8 cellular contexts compared by ENCODE assay signal in the genomic region with DNA sequence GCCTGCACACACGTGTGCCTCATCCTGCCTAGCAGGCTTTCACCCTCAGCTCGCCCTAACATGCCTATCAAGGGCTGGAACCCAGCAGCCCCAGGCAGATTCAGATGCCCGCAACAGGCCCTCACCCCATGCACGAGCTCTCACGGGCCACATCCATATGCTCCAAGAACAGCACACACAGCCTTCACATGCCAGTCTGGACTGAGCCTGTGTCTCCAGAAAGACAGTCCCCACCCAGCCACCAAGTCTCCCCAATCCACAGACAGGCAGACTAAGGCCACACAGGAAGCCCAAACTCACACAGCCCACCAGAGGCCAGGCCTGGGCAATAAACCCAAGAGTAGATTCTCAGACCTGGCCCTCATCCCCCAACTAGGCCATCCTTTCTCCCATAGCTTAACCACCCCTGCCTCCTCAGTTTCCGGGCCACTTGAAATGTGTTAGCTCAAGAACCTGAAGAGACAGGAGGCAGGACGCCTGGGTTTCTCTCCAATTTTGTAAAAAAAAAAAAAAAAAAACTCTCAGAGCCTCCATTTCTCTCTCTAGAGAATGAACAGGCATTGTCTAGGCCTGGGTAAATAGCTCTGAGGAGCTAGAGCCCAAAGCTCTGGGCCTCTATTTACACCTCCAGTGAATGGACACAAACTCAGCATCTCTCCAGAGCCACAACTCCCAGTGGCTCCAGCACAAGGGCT. TPM values are rescaled to one million over a fixed set of nuclear protein-coding genes. Genes with fewer than 3 reads are reported as not detected.
DNase-seq lines count a peak whose midpoint lies in the region; ATAC-seq, FAIRE-seq and TF ChIP-seq lines count a peak whose summit lies in the region.

No MANE protein-coding gene starts in this region.

- no peak for DNase-seq in heart right ventricle
- DNase-seq in left cardiac atrium, result no peak
- DNase-seq in GM12878 (ENCODE audit: low read depth, low spot score), result no peak
- DNase-seq in mesendoderm, result peak; percentile 20
- peak; percentile 64 for DNase-seq in ureter (ENCODE audit: low spot score)
- no peak for DNase-seq in NOMO-1 (lab: John Stamatoyannopoulos, UW; ENCODE audit: unreplicated experiment in 2 of 2)
- no peak for DNase-seq in stimulated activated CD4-positive, alpha-beta T cell treated with anti-CD3 and anti-CD28 coated beads, Interleukin-2, amount 100 ng/mL, for 48 hours
- DNase-seq in RPMI8226, result no peak

- H3K4me3 ChIP-seq in heart right ventricle (peak overlapping the region in 9 of 10 donors; percentile 67 to 99 (median 78)), GM12878 (peak overlapping the region; percentile 96), mesendoderm (ENCODE audit: low read length) (peak overlapping the region; percentile 87)

- RAD21 ChIA-PET in GM12878 (lab: Charles Lee; ENCODE audit: unreplicated experiment), result interaction anchor here (0.7 to 1.1 kb wide), 4 partner anchors 13 to 273 kb away, joined by 3 to 4 read pairs (median 3); partner anchors contain the start of gene ARMH3

- intact Hi-C loops in heart right ventricle (cut with DNase I) (loop anchor here in 2 of 10 donors (5.0 kb wide), 2 partner anchors 41 to 46 kb away; partner anchors contain the start of gene HPS6 (in 1 of the 2)), left cardiac atrium (cut with DNase I) (no loop called here), GM12878 (cut with micrococcal nuclease; ENCODE audit: unreplicated experiment) (no loop called here)

- H4K8ac ChIP-seq in mesendoderm (ENCODE audit: low read depth, low read length), result no peak overlapping the region

- peak overlapping the region; percentile 95 for H3K56ac ChIP-seq in mesendoderm (ENCODE audit: low read length)

- no peak overlapping the region for H2BK15ac ChIP-seq in mesendoderm (replicated peaks; ENCODE audit: low read depth)

- H3K79me2 ChIP-seq in GM12878 (ENCODE audit: control insufficient read depth, insufficient read depth, low read length), result peaks cover 63% of the 10 kb centered on the region
- peaks cover 61% of the 10 kb centered on the region for H3K79me2 ChIP-seq in mesendoderm (ENCODE audit: control insufficient read depth, insufficient read depth, low read length)

- H4K20me1 ChIP-seq in GM12878 (ENCODE audit: control insufficient read depth, insufficient read depth), result no peaks in the 10 kb centered on the region

- peaks cover 19 to 68% (median 59%) of the 10 kb centered on the region in 9 donors for H3K4me1 ChIP-seq in heart right ventricle
- H3K4me1 ChIP-seq in GM12878 (ENCODE audit: control insufficient read depth, insufficient read depth, low read length), result peaks cover 37% of the 10 kb centered on the region
- H3K4me1 ChIP-seq in mesendoderm (ENCODE audit: control insufficient read depth, low read depth, low read length), result peaks cover 21% of the 10 kb centered on the region

- TF ChIP-seq CTCF in heart right ventricle (IDR thresholded peaks at IDR 0.05), result no peak
- TF ChIP-seq CTCF in GM12878 (IDR thresholded peaks at IDR 0.05 in 2 of 3, conservative IDR thresholded peaks at IDR 0.05 in 1 of 3; ENCODE audit: control insufficient read depth in 2 of 3, extremely low read depth in 1 of 3, insufficient read depth in 1 of 3, low read depth in 3 of 3, low read length in 3 of 3), result no peak

- FAIRE-seq in GM12878 (lab: Jason Lieb, UNC), result no peak

- BruUV-seq in GM12878 (replicated peaks; lab: Mats Ljungman, UMichigan), result TSS peak; percentile 41

- 36 to 50% methylated on average over 7 of the region's 7 CpGs for WGBS in heart right ventricle, 2 donors
- 74% methylated on average over 7 of the region's 7 CpGs for WGBS in GM12878 (ENCODE audit: insufficient coverage, insufficient replicate concordance, low lambda C conversion rate, missing lambda C conversion rate)
- no CpG with 5 or more reads among the region's 7 CpGs for WGBS in mesendoderm (ENCODE audit: extremely low coverage, insufficient coverage, low lambda C conversion rate)

- peaks cover 29% of the 10 kb centered on the region for H3K79me1 ChIP-seq in mesendoderm (ENCODE audit: low read length)

- no peak overlapping the region for H3K18ac ChIP-seq in mesendoderm (ENCODE audit: low read length)

- H3K9me3 ChIP-seq in heart right ventricle (no peaks in the 10 kb centered on the region), GM12878 (replicated peaks; ENCODE audit: control insufficient read depth, insufficient read depth, low read length) (no peaks in the 10 kb centered on the region)

- H3K36me3 ChIP-seq in heart right ventricle, result peaks cover 6 to 35% (median 27%) of the 10 kb centered on the region in 9 donors
- H3K36me3 ChIP-seq in GM12878 (ENCODE audit: control insufficient read depth in 2 of 2, insufficient read depth in 2 of 2, low read length in 1 of 2), result peaks cover 20 to 25% of the 10 kb centered on the region in 2 experiments
- peaks cover 22% of the 10 kb centered on the region for H3K36me3 ChIP-seq in mesendoderm (ENCODE audit: control insufficient read depth, insufficient read depth, low read length)

- TF ChIP-seq EP300 in GM12878 (IDR thresholded peaks at IDR 0.05; ENCODE audit: borderline replicate concordance in 1 of 2, control insufficient read depth in 1 of 2, low read depth in 2 of 2, low read length in 2 of 2), result no peak

- H3K27me3 ChIP-seq in heart right ventricle (no peaks in the 10 kb centered on the region), GM12878 (replicated peaks in 1 of 2; ENCODE audit: control insufficient read depth in 2 of 2, insufficient read depth in 2 of 2, low read length in 1 of 2) (no peaks in the 10 kb centered on the region), mesendoderm (ENCODE audit: insufficient read depth, low read length, poor library complexity) (no peaks in the 10 kb centered on the region)

- ATAC-seq in heart right ventricle (no peak), left cardiac atrium (no peak), GM12878 (no peak)

- no peak overlapping the region for H2BK120ac ChIP-seq in mesendoderm (ENCODE audit: low read depth, low read length)

- no peak for TF ChIP-seq POLR2A in GM12878 (IDR thresholded peaks at IDR 0.05; ENCODE audit: low read depth, low read length)

- H3K4ac ChIP-seq in mesendoderm (ENCODE audit: low read depth, low read length), result no peak overlapping the region

- no peak overlapping the region for H2AFZ ChIP-seq in GM12878 (ENCODE audit: control insufficient read depth, low read depth, low read length)

- POLR2A ChIA-PET in GM12878 (lab: Charles Lee), result interaction anchor here (0.6 to 1.9 kb wide), 13 partner anchors 12 to 1378 kb away, joined by 3 to 10 read pairs (median 4); partner anchors contain the start of genes HPS6 and NOLC1

- H3K27ac ChIP-seq in heart right ventricle (peak overlapping the region in 6 of 10 donors; percentile 74 to 100 (median 96)), GM12878 (ENCODE audit: control insufficient read depth, insufficient read depth) (peak overlapping the region; percentile 69), mesendoderm (ENCODE audit: low read depth, low read length) (no peak overlapping the region)

- no peak for TF ChIP-seq RAD21 in GM12878 (IDR thresholded peaks at IDR 0.05; ENCODE audit: insufficient read depth, low read depth, low read length)

- H3K23ac ChIP-seq in mesendoderm (ENCODE audit: low read length), result no peak overlapping the region

- no peak overlapping the region for H2AK5ac ChIP-seq in mesendoderm (ENCODE audit: low read length)

- CTCF ChIA-PET in GM12878 (lab: Yijun Ruan, JAX), result interaction anchor here (0.6 to 4.7 kb wide), 8 partner anchors 10 to 705 kb away, joined by 3 to 28 read pairs (median 3); no protein-coding TSS in a partner anchor

- H2BK5ac ChIP-seq in mesendoderm (ENCODE audit: low read length), result no peak overlapping the region

- in situ Hi-C loops in GM12878 (cut with MboI), result no loop called here

- no peak overlapping the region for H4K5ac ChIP-seq in mesendoderm (ENCODE audit: low read length)

- peak overlapping the region; percentile 89 for H3K9ac ChIP-seq in GM12878 (ENCODE audit: control insufficient read depth, insufficient read depth, low read length)
- peak overlapping the region; percentile 97 for H3K9ac ChIP-seq in mesendoderm (ENCODE audit: low read length)

- peak overlapping the region; percentile 94 for H3K4me2 ChIP-seq in GM12878 (ENCODE audit: control insufficient read depth, insufficient read depth)
- H3K4me2 ChIP-seq in mesendoderm (ENCODE audit: low read length), result peak overlapping the region; percentile 84

- SMC1A ChIA-PET in GM12878 (lab: Charles Lee; ENCODE audit: uncharacterized antibody, unreplicated experiment), result interaction anchor here (0.6 to 1.8 kb wide), 5 partner anchors 10 to 255 kb away, joined by 3 to 8 read pairs (median 4); partner anchors contain the start of gene PPRC1

RNA-seq across cellular contexts. Expression of gene LDB1, which starts 6.8 kb away (rescaled TPM):
- total RNA-seq in heart right ventricle (10 to 100 TPM; 39.2 to 63.8 (median 56.3) TPM), left cardiac atrium (10 to 100 TPM; 44.3 to 48.6 TPM), GM12878 (2014; rRNA removed) (34.6 and 37.7 TPM in 2 replicates), GM12878 (2014; rRNA removed; fragmentation: Illumina TruSeq; extraction: Trizol) (35.6 and 36.0 TPM in 2 replicates), GM12878 (2021) (45.6 and 51.1 TPM in 2 replicates), ureter (82.4 TPM)
- polyA plus RNA-seq in heart right ventricle (10 to 100 TPM; 21.9 to 22.9 TPM), GM12878 (2011; rRNA removed) (64.9 and 71.5 TPM in 2 replicates), GM12878 (2014; fragmentation: Illumina TruSeq; extraction: Trizol) (27.0 and 45.4 TPM in 2 replicates), GM12878 (2014; fragmentation: Nextera tagmentation; extraction: Ambion mirVana) (1 to 10 TPM; 1.7 to 2.3 TPM), GM12878 (2014; rRNA removed) (59.9 and 61.0 TPM in 2 replicates), GM12878 (2016; fragmentation: Nextera tagmentation; extraction: Ambion mirVana) (1 to 10 TPM; 4.7 to 5.6 TPM)
- 68.8 and 83.8 TPM in 2 replicates for total RNA-seq in GM12878 (2013; cell fraction: nucleolus; rRNA removed)
- polyA plus RNA-seq in GM12878 (2011; ENCODE audit: low read depth), result 22.9 TPM
- polyA plus RNA-seq in GM12878 (2011; cell fraction: cytosol; rRNA removed), result 89.1 and 108 TPM in 2 replicates
- 264 and 317 TPM in 2 replicates for polyA plus RNA-seq in GM12878 (2011; cell fraction: nucleus; rRNA removed)
- polyA plus RNA-seq in GM12878 (2012), result 37.7 and 49.1 TPM in 2 replicates
- 96.8 and 117 TPM in 2 replicates for polyA minus RNA-seq in GM12878 (2011; rRNA and poly(A)+ RNA removed)
- 27.3 and 42.0 TPM in 2 replicates for polyA minus RNA-seq in GM12878 (2011; cell fraction: cytosol; rRNA and poly(A)+ RNA removed)
- polyA minus RNA-seq in GM12878 (2011; cell fraction: nucleus; rRNA and poly(A)+ RNA removed), result 35.9 and 49.0 TPM in 2 replicates
- 57.8 TPM for polyA plus RNA-seq in mesendoderm (2013, experiment 1 of 2)
- polyA plus RNA-seq in mesendoderm (2013, experiment 2 of 2), result 57.6 TPM

RNA-seq across cellular contexts. Expression of gene PPRC1, which starts 19.4 kb away (rescaled TPM):
- total RNA-seq in heart right ventricle, result 10 to 100 TPM; 10.6 to 22.7 (median 13.0) TPM
- 10 to 100 TPM; 14.1 to 14.9 TPM for polyA plus RNA-seq in heart right ventricle
- total RNA-seq in left cardiac atrium, result 10 to 100 TPM; 11.2 to 29.5 TPM
- total RNA-seq in GM12878 (2013; cell fraction: nucleolus; rRNA removed), result 71.3 and 80.3 TPM in 2 replicates
- 23.4 and 25.1 TPM in 2 replicates for total RNA-seq in GM12878 (2014; rRNA removed)
- total RNA-seq in GM12878 (2014; rRNA removed; fragmentation: Illumina TruSeq; extraction: Trizol), result 18.7 and 19.2 TPM in 2 replicates
- 59.6 and 69.8 TPM in 2 replicates for total RNA-seq in GM12878 (2021)
- polyA plus RNA-seq in GM12878 (2011; ENCODE audit: low read depth), result 22.2 TPM
- 9.6 and 22.3 TPM in 2 replicates for polyA plus RNA-seq in GM12878 (2011; rRNA removed)
- 21.8 and 22.9 TPM in 2 replicates for polyA plus RNA-seq in GM12878 (2011; cell fraction: cytosol; rRNA removed)
- polyA plus RNA-seq in GM12878 (2011; cell fraction: nucleus; rRNA removed), result 57.4 and 75.8 TPM in 2 replicates
- polyA plus RNA-seq in GM12878 (2012), result 23.6 and 36.1 TPM in 2 replicates
- 42.1 and 55.9 TPM in 2 replicates for polyA plus RNA-seq in GM12878 (2014; fragmentation: Illumina TruSeq; extraction: Trizol)
- 10 to 100 TPM; 13.1 to 15.2 TPM for polyA plus RNA-seq in GM12878 (2014; fragmentation: Nextera tagmentation; extraction: Ambion mirVana)
- 44.1 and 54.3 TPM in 2 replicates for polyA plus RNA-seq in GM12878 (2014; rRNA removed)
- 10 to 100 TPM; 39.6 to 40.6 TPM for polyA plus RNA-seq in GM12878 (2016; fragmentation: Nextera tagmentation; extraction: Ambion mirVana)
- polyA minus RNA-seq in GM12878 (2011; rRNA and poly(A)+ RNA removed), result 43.2 and 45.6 TPM in 2 replicates
- 23.9 and 24.7 TPM in 2 replicates for polyA minus RNA-seq in GM12878 (2011; cell fraction: cytosol; rRNA and poly(A)+ RNA removed)
- 23.0 and 50.0 TPM in 2 replicates for polyA minus RNA-seq in GM12878 (2011; cell fraction: nucleus; rRNA and poly(A)+ RNA removed)
- 74.1 TPM for polyA plus RNA-seq in mesendoderm (2013, experiment 1 of 2)
- 73.8 TPM for polyA plus RNA-seq in mesendoderm (2013, experiment 2 of 2)
- 59.4 TPM for total RNA-seq in ureter

RNA-seq across cellular contexts. Expression of gene NOLC1, which starts 38.8 kb away (rescaled TPM):
- 10 to 100 TPM; 22.3 to 45.5 (median 29.0) TPM for total RNA-seq in heart right ventricle
- polyA plus RNA-seq in heart right ventricle, result 10 to 100 TPM in 1 of 2 donors, 1 to 10 TPM in 1; 8.6 to 24.0 TPM
- total RNA-seq in left cardiac atrium, result 10 to 100 TPM; 26.3 to 37.6 TPM
- total RNA-seq in GM12878 (2013; cell fraction: nucleolus; rRNA removed), result 29.3 and 38.5 TPM in 2 replicates
- total RNA-seq in GM12878 (2014; rRNA removed), result 106 and 111 TPM in 2 replicates
- 122 and 125 TPM in 2 replicates for total RNA-seq in GM12878 (2014; rRNA removed; fragmentation: Illumina TruSeq; extraction: Trizol)
- total RNA-seq in GM12878 (2021), result 144 TPM in 2 replicates
- polyA plus RNA-seq in GM12878 (2011; ENCODE audit: low read depth), result 42.6 TPM
- 130 and 140 TPM in 2 replicates for polyA plus RNA-seq in GM12878 (2011; rRNA removed)
- 101 and 112 TPM in 2 replicates for polyA plus RNA-seq in GM12878 (2011; cell fraction: cytosol; rRNA removed)
- 69.0 and 98.6 TPM in 2 replicates for polyA plus RNA-seq in GM12878 (2011; cell fraction: nucleus; rRNA removed)
- 60.1 and 65.6 TPM in 2 replicates for polyA plus RNA-seq in GM12878 (2012)
- 244 and 248 TPM in 2 replicates for polyA plus RNA-seq in GM12878 (2014; fragmentation: Illumina TruSeq; extraction: Trizol)
- polyA plus RNA-seq in GM12878 (2014; fragmentation: Nextera tagmentation; extraction: Ambion mirVana), result 100 to 1,000 TPM in 1 of 2 experiments, 10 to 100 TPM in 1; 91.7 to 103 TPM
- polyA plus RNA-seq in GM12878 (2014; rRNA removed), result 124 and 126 TPM in 2 replicates
- 100 to 1,000 TPM; 180 to 193 TPM for polyA plus RNA-seq in GM12878 (2016; fragmentation: Nextera tagmentation; extraction: Ambion mirVana)
- polyA minus RNA-seq in GM12878 (2011; rRNA and poly(A)+ RNA removed), result 66.7 and 86.4 TPM in 2 replicates
- polyA minus RNA-seq in GM12878 (2011; cell fraction: cytosol; rRNA and poly(A)+ RNA removed), result 34.5 and 42.3 TPM in 2 replicates
- polyA minus RNA-seq in GM12878 (2011; cell fraction: nucleus; rRNA and poly(A)+ RNA removed), result 9.2 and 16.5 TPM in 2 replicates
- polyA plus RNA-seq in mesendoderm (2013, experiment 1 of 2), result 285 TPM
- 294 TPM for polyA plus RNA-seq in mesendoderm (2013, experiment 2 of 2)
- total RNA-seq in ureter, result 92.1 TPM

RNA-seq across cellular contexts. Expression of gene HPS6, which starts 48.3 kb away (rescaled TPM):
- total RNA-seq in heart right ventricle (10 to 100 TPM in 7 of 10 donors, 1 to 10 TPM in 3; 8.2 to 13.6 (median 11.1) TPM), left cardiac atrium (10 to 100 TPM; 10.1 to 12.1 TPM), GM12878 (2014; rRNA removed) (22.1 and 27.2 TPM in 2 replicates), GM12878 (2014; rRNA removed; fragmentation: Illumina TruSeq; extraction: Trizol) (9.2 and 9.8 TPM in 2 replicates), GM12878 (2021) (28.0 and 30.2 TPM in 2 replicates), ureter (16.0 TPM)
- polyA plus RNA-seq in heart right ventricle (1 to 10 TPM; 8.3 to 9.7 TPM), GM12878 (2011; rRNA removed) (2.5 and 5.3 TPM in 2 replicates), GM12878 (2014; fragmentation: Illumina TruSeq; extraction: Trizol) (2.5 and 7.1 TPM in 2 replicates), GM12878 (2014; fragmentation: Nextera tagmentation; extraction: Ambion mirVana) (1 to 10 TPM; 1.4 to 2.8 TPM), GM12878 (2014; rRNA removed) (14.1 and 18.7 TPM in 2 replicates), GM12878 (2016; fragmentation: Nextera tagmentation; extraction: Ambion mirVana) (10 to 100 TPM; 16.3 to 20.7 TPM)
- 15.2 and 21.1 TPM in 2 replicates for total RNA-seq in GM12878 (2013; cell fraction: nucleolus; rRNA removed)
- polyA plus RNA-seq in GM12878 (2011; ENCODE audit: low read depth), result 3.9 TPM
- polyA plus RNA-seq in GM12878 (2011; cell fraction: cytosol; rRNA removed), result 8.9 and 10.7 TPM in 2 replicates
- 6.8 and 8.5 TPM in 2 replicates for polyA plus RNA-seq in GM12878 (2011; cell fraction: nucleus; rRNA removed)
- polyA plus RNA-seq in GM12878 (2012), result 9.5 and 11.5 TPM in 2 replicates
- polyA minus RNA-seq in GM12878 (2011; rRNA and poly(A)+ RNA removed), result 7.5 and 17.2 TPM in 2 replicates
- 6.5 and 8.5 TPM in 2 replicates for polyA minus RNA-seq in GM12878 (2011; cell fraction: cytosol; rRNA and poly(A)+ RNA removed)
- polyA minus RNA-seq in GM12878 (2011; cell fraction: nucleus; rRNA and poly(A)+ RNA removed), result 12.2 and 16.0 TPM in 2 replicates
- 4.6 TPM for polyA plus RNA-seq in mesendoderm (2013, experiment 1 of 2)
- polyA plus RNA-seq in mesendoderm (2013, experiment 2 of 2), result 4.8 TPM

RNA-seq across cellular contexts. Expression of gene ARMH3, which starts 57.4 kb away (rescaled TPM):
- 10 to 100 TPM; 45.0 to 96.8 (median 59.5) TPM for total RNA-seq in heart right ventricle
- 10 to 100 TPM; 24.1 to 34.8 TPM for polyA plus RNA-seq in heart right ventricle
- total RNA-seq in left cardiac atrium, result 10 to 100 TPM; 28.8 to 33.7 TPM
- total RNA-seq in GM12878 (2013; cell fraction: nucleolus; rRNA removed), result 43.2 and 62.0 TPM in 2 replicates
- 18.1 and 18.2 TPM in 2 replicates for total RNA-seq in GM12878 (2014; rRNA removed)
- total RNA-seq in GM12878 (2014; rRNA removed; fragmentation: Illumina TruSeq; extraction: Trizol), result 14.6 and 15.2 TPM in 2 replicates
- total RNA-seq in GM12878 (2021), result 23.3 and 23.5 TPM in 2 replicates
- 16.9 TPM for polyA plus RNA-seq in GM12878 (2011; ENCODE audit: low read depth)
- polyA plus RNA-seq in GM12878 (2011; rRNA removed), result 29.8 and 33.0 TPM in 2 replicates
- 27.3 and 29.8 TPM in 2 replicates for polyA plus RNA-seq in GM12878 (2011; cell fraction: cytosol; rRNA removed)
- 15.9 and 18.5 TPM in 2 replicates for polyA plus RNA-seq in GM12878 (2011; cell fraction: nucleus; rRNA removed)
- polyA plus RNA-seq in GM12878 (2012), result 17.3 and 21.9 TPM in 2 replicates
- polyA plus RNA-seq in GM12878 (2014; fragmentation: Illumina TruSeq; extraction: Trizol), result 22.4 and 22.7 TPM in 2 replicates
- 10 to 100 TPM; 13.6 to 14.0 TPM for polyA plus RNA-seq in GM12878 (2014; fragmentation: Nextera tagmentation; extraction: Ambion mirVana)
- polyA plus RNA-seq in GM12878 (2014; rRNA removed), result 21.5 and 22.1 TPM in 2 replicates
- 10 to 100 TPM; 13.0 to 14.2 TPM for polyA plus RNA-seq in GM12878 (2016; fragmentation: Nextera tagmentation; extraction: Ambion mirVana)
- 27.2 and 31.7 TPM in 2 replicates for polyA minus RNA-seq in GM12878 (2011; rRNA and poly(A)+ RNA removed)
- 9.1 and 9.6 TPM in 2 replicates for polyA minus RNA-seq in GM12878 (2011; cell fraction: cytosol; rRNA and poly(A)+ RNA removed)
- 15.4 and 23.5 TPM in 2 replicates for polyA minus RNA-seq in GM12878 (2011; cell fraction: nucleus; rRNA and poly(A)+ RNA removed)
- polyA plus RNA-seq in mesendoderm (2013, experiment 1 of 2), result 8.9 TPM
- polyA plus RNA-seq in mesendoderm (2013, experiment 2 of 2), result 9.0 TPM
- total RNA-seq in ureter, result 26.5 TPM

Comparison
In these comparisons a context has a peak if more than half of its experiments do, and no peak if none do; other contexts are left out.
1. DNase-seq: peak in mesendoderm (single experiment) and ureter (single experiment); none in heart right ventricle (0 of 2), left cardiac atrium (single experiment), GM12878 (single experiment), NOMO-1 (0 of 2), stimulated activated CD4-positive, alpha-beta T cell treated with anti-CD3 and anti-CD28 coated beads, Interleukin-2, amount 100 ng/mL, for 48 hours (0 of 2) and RPMI8226 (single experiment).
2. Peak in every context shown above with its lines, with median percentiles within 50 percentile points of each other: H3K4me3 ChIP-seq.